16 cellular contexts compared by ENCODE assay signal in the genomic region with DNA sequence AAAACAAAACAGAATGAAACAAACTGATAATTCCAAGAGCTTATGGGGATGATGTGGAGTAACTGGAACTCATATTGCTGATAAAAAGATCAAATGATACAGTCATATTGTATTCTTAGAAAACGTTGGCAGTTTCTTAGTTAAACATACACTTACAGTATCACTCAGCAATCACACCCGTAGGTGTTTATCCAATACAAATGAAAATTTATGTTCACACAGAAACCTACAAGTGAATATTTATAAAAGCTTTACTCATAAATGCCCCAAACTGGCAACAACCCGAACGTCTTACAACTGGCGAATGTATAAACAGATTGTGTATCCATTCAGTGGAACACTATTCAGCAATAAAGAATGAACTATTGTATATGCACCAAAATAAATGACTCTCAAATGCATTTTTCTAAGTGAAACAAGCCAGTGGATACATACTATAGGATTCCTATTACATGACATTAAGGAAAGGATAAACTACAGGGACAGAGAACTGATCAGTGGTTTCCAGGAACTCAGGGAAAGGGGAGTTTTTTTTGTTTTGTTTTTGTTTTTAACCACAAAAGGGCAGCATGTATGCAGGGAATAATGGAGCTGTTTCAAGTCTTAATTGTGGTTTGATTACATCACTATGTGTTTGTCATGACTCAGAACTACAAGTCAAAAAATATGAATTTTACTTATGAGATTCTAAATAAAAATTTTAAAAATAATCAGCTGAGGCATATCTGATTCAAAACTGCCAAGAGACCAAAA.
DNase-seq lines count a peak whose midpoint lies in the region; ATAC-seq and TF ChIP-seq lines count a peak whose summit lies in the region.
"Had no signal": no experiment of that assay in that cellular context is flagged by ENCODE, and none has a peak within 500 bp of the region (broad histone marks: within the 10 kb centered on the region; RNA-seq: fewer than 3 reads in every experiment).

No MANE protein-coding gene starts in this region.

- H3K79me2 ChIP-seq in PC-9 (ENCODE audit: low read depth) (no peaks in the 10 kb centered on the region), hepatocyte (no peaks in the 10 kb centered on the region)

- CTCF ChIA-PET in PC-9 (lab: Charles Lee): no interaction called here
- CTCF ChIA-PET in Caco-2 (lab: Charles Lee): no interaction called here

- H3K36me3 ChIP-seq in PC-9 (ENCODE audit: low read depth): no peaks in the 10 kb centered on the region
- H3K36me3 ChIP-seq in left lung: no peaks in the 10 kb centered on the region
- H3K36me3 ChIP-seq in hepatocyte (replicated peaks; ENCODE audit: insufficient read depth, low read depth): no peaks in the 10 kb centered on the region
- no peaks in the 10 kb centered on the region for H3K36me3 ChIP-seq in Caco-2 (ENCODE audit: control insufficient read depth, insufficient read depth, low read length)

- intact Hi-C loops in PC-9 (cut with micrococcal nuclease; ENCODE audit: unreplicated experiment) (no loop called here), left lung (cut with DNase I) (no loop called here), Caco-2 (cut with micrococcal nuclease; ENCODE audit: unreplicated experiment) (no loop called here)

- ATAC-seq in left lung: peak; percentile 24
- no peak for ATAC-seq in GM18909 (IDR thresholded peaks at IDR 0.05; ENCODE audit: poor library complexity, unreplicated experiment)
- ATAC-seq: Right ventricle myocardium inferior; stimulated activated naive CD8-positive, alpha-beta T cell treated with anti-CD3 and anti-CD28 coated beads, Interleukin-15, amount 100 ng/mL, for 72 hours had no signal

- H3K27me3 ChIP-seq in PC-9 (ENCODE audit: insufficient read depth, low read depth) (no peaks in the 10 kb centered on the region), left lung (no peaks in the 10 kb centered on the region), hepatocyte (no peaks in the 10 kb centered on the region), Caco-2 (replicated peaks; ENCODE audit: control insufficient read depth, insufficient read depth, low read length) (no peaks in the 10 kb centered on the region)

- H3K4me1 ChIP-seq in PC-9 (replicated peaks; ENCODE audit: insufficient read depth): peaks cover 13% of the 10 kb centered on the region; the same call in 1 of the 2 replicates
- peaks cover 0 to 3% of the 10 kb centered on the region in 2 donors for H3K4me1 ChIP-seq in left lung
- H3K4me1 ChIP-seq in hepatocyte (ENCODE audit: insufficient read depth): no peaks in the 10 kb centered on the region
- no peaks in the 10 kb centered on the region for H3K4me1 ChIP-seq in Caco-2

- no peaks in the 10 kb centered on the region for H4K20me1 ChIP-seq in PC-9 (ENCODE audit: insufficient read depth)
- no peaks in the 10 kb centered on the region for H4K20me1 ChIP-seq in hepatocyte (ENCODE audit: insufficient read depth, poor library complexity, severe bottlenecking)

- no peaks in the 10 kb centered on the region for H3K9me3 Mint-ChIP-seq in Caco-2 (ENCODE audit: unreplicated experiment)
- H3K9me3 Mint-ChIP-seq: activated naive CD4-positive, alpha-beta T cell treated with anti-CD3 and anti-CD28 coated beads, Interleukin-2, amount 10 ng/mL, durations not matched to agents 7 days and 5 days; stimulated activated naive CD8-positive, alpha-beta T cell treated with anti-CD3 and anti-CD28 coated beads, Interleukin-15, amount 100 ng/mL, for 72 hours had no signal

- WGBS in hepatocyte (ENCODE audit: low lambda C conversion rate, missing lambda C conversion rate): 68% methylated on average over 5 of the region's 5 CpGs

- POLR2A ChIA-PET in PC-9 (lab: Charles Lee; ENCODE audit: unreplicated experiment) (no interaction called here), Caco-2 (lab: Charles Lee) (no interaction called here)

- H3K4me3 Mint-ChIP-seq in Caco-2 (ENCODE audit: unreplicated experiment): no peak overlapping the region
- H3K4me3 Mint-ChIP-seq: activated naive CD4-positive, alpha-beta T cell treated with anti-CD3 and anti-CD28 coated beads, Interleukin-2, amount 10 ng/mL, durations not matched to agents 7 days and 5 days; stimulated activated naive CD8-positive, alpha-beta T cell treated with anti-CD3 and anti-CD28 coated beads, Interleukin-15, amount 100 ng/mL, for 72 hours had no signal

- H3K27ac ChIP-seq in PC-9: no peak overlapping the region
- no peak overlapping the region for H3K27ac ChIP-seq in left lung
- no peak overlapping the region for H3K27ac ChIP-seq in hepatocyte

- peak; percentile 45 for DNase-seq in GM03348 (ENCODE audit: low spot score)
- peak in 1 of 2 experiments; percentile 64 for DNase-seq in PC-9
- DNase-seq in cardiac fibroblast (ENCODE audit: low read depth in 2 of 2): peak; percentile 59 to 74
- no peak for DNase-seq in left lung
- no peak for DNase-seq in UCSD-AML1 (lab: John Stamatoyannopoulos, UW; ENCODE audit: unreplicated experiment)
- no peak for DNase-seq in hepatocyte (ENCODE audit: low spot score)
- DNase-seq in Caco-2: no peak
- DNase-seq: activated naive CD4-positive, alpha-beta T cell treated with anti-CD3 and anti-CD28 coated beads, Interleukin-2, amount 10 ng/mL, durations not matched to agents 7 days and 5 days; erythroblast; mesendoderm; NCI-H1930; NCI-H774; nucleus accumbens; stimulated activated naive CD8-positive, alpha-beta T cell treated with anti-CD3 and anti-CD28 coated beads, Interleukin-15, amount 100 ng/mL, for 72 hours had no signal

- no peaks in the 10 kb centered on the region for H3K4me1 Mint-ChIP-seq in Caco-2 (ENCODE audit: low read depth, unreplicated experiment)

- H3K4me3 ChIP-seq in PC-9: no peak overlapping the region
- H3K4me3 ChIP-seq in cardiac fibroblast (replicated peaks in 1 of 2; ENCODE audit: low read depth in 2 of 2, low read length in 2 of 2): no peak overlapping the region
- no peak overlapping the region for H3K4me3 ChIP-seq in left lung
- no peak overlapping the region for H3K4me3 ChIP-seq in hepatocyte
- H3K4me3 ChIP-seq in Caco-2 (ENCODE audit: low read depth, low read length): no peak overlapping the region

- 0 out of 2 replicates have a peak, but pooled peaks cover 3% of the 10 kb centered on the region for H3K9me3 ChIP-seq in PC-9 (ENCODE audit: insufficient read depth, low read depth)
- no peaks in the 10 kb centered on the region for H3K9me3 ChIP-seq in left lung
- no peaks in the 10 kb centered on the region for H3K9me3 ChIP-seq in hepatocyte (ENCODE audit: low read depth)
- no peaks in the 10 kb centered on the region for H3K9me3 ChIP-seq in Caco-2

- H3K9me2 ChIP-seq in PC-9 (ENCODE audit: insufficient read depth) (no peaks in the 10 kb centered on the region), hepatocyte (replicated peaks; ENCODE audit: insufficient read depth) (no peaks in the 10 kb centered on the region)

- H3K36me3 Mint-ChIP-seq in Caco-2 (ENCODE audit: insufficient read depth, unreplicated experiment): no peaks in the 10 kb centered on the region
- H3K36me3 Mint-ChIP-seq: activated naive CD4-positive, alpha-beta T cell treated with anti-CD3 and anti-CD28 coated beads, Interleukin-2, amount 10 ng/mL, durations not matched to agents 7 days and 5 days had no signal

- no peak for TF ChIP-seq CTCF in PC-9 (conservative IDR thresholded peaks at IDR 0.05)
- TF ChIP-seq CTCF in cardiac fibroblast (IDR thresholded peaks at IDR 0.05; ENCODE audit: low read depth, low read length): no peak
- no peak for TF ChIP-seq CTCF in left lung (IDR thresholded peaks at IDR 0.05)
- TF ChIP-seq CTCF in hepatocyte (IDR thresholded peaks at IDR 0.05; ENCODE audit: poor library complexity): no peak
- no peak for TF ChIP-seq CTCF in Caco-2 (IDR thresholded peaks at IDR 0.05; ENCODE audit: insufficient read depth in 1 of 2, low read depth in 1 of 2, low read length in 1 of 2, severe bottlenecking in 1 of 2, unreplicated experiment in 1 of 2)

- no peak overlapping the region for H2AFZ ChIP-seq in PC-9
- no peak overlapping the region for H2AFZ ChIP-seq in hepatocyte

- H3K4me2 ChIP-seq in PC-9 (0 out of 2 replicates have a peak overlapping the region, but pooled peaks have one; percentile 6), hepatocyte (no peak overlapping the region)

- H3K27ac Mint-ChIP-seq in Caco-2 (ENCODE audit: unreplicated experiment): no peak overlapping the region
- H3K27ac Mint-ChIP-seq: activated naive CD4-positive, alpha-beta T cell treated with anti-CD3 and anti-CD28 coated beads, Interleukin-2, amount 10 ng/mL, durations not matched to agents 7 days and 5 days had no signal

- BruUV-seq in PC-9 (replicated peaks; lab: Mats Ljungman, UMichigan): no TSS peak
- no TSS peak for BruUV-seq in Caco-2 (replicated peaks; lab: Mats Ljungman, UMichigan)

- peaks cover 2% of the 10 kb centered on the region for H3K27me3 Mint-ChIP-seq in Caco-2 (ENCODE audit: insufficient read depth, unreplicated experiment)
- H3K27me3 Mint-ChIP-seq: stimulated activated naive CD8-positive, alpha-beta T cell treated with anti-CD3 and anti-CD28 coated beads, Interleukin-15, amount 100 ng/mL, for 72 hours had no signal

- no peaks in the 10 kb centered on the region; the same call in 1 of the 2 replicates for H3F3A ChIP-seq in PC-9 (ENCODE audit: insufficient read depth, low read depth)

Comparison
In these comparisons a context has a peak if more than half of its experiments do, and no peak if none do; other contexts are left out.
1. DNase-seq: peak in GM03348 (single experiment) and cardiac fibroblast (2 of 2); none in left lung (0 of 2), UCSD-AML1 (single experiment), hepatocyte (single experiment) and Caco-2 (0 of 2).